Comparison of ENCODE assay signal across 18 cellular contexts in the genomic region with DNA sequence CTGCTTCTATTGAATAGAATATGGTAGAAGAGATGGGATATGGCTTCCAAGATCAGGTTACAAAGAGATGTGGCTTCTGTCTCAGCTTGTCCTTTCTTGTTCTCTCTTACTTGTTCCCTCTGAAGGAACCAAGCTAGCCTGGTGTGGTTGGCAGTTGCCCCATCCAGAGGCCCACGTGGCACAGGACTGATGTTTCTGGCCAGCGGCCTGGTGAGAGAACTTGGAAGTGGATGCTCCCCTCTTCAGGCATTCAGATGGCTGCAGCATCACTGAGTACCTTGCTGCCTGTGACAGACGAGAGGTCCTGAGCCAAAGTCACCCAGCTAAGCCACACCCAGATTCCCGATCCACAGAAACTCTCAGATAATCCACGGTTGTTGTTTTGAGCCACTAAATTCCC.
DNase-seq lines count a peak whose midpoint lies in the region; ATAC-seq and TF ChIP-seq lines count a peak whose summit lies in the region.
"Had no signal": no experiment of that assay in that cellular context is flagged by ENCODE, and none has a peak within 500 bp of the region (broad histone marks: within the 10 kb centered on the region; RNA-seq: fewer than 3 reads in every experiment).

No MANE protein-coding gene starts in this region.

- WGBS in neuronal stem cell (ENCODE audit: extremely low coverage in 2 of 2, insufficient read length in 2 of 2, insufficient replicate concordance in 1 of 2), 2 donors = no CpG with 5 or more reads among the region's 5 CpGs

- H3K4me3 ChIP-seq in epithelial cell of esophagus (ENCODE audit: low read length) (no peak overlapping the region), neuronal stem cell (ENCODE audit: low read length in 2 of 2) (no peak overlapping the region)
- H3K4me3 ChIP-seq: BLaER1 treated with 17β-estradiol and CSF1 and Interleukin-3, amounts not matched to agents 10 nM and 100 nM; Peyer's patch; SJCRH30 had no signal

- no peak overlapping the region for H3K14ac ChIP-seq in neuronal stem cell (ENCODE audit: low read length)

- H2AFZ ChIP-seq in neuronal stem cell (ENCODE audit: low read length) = no peak overlapping the region

- H3K9me3 Mint-ChIP-seq in CD14-positive monocyte = peaks cover 0 to 6% (median 0%) of the 10 kb centered on the region in 7 donors
- no peaks in the 10 kb centered on the region for H3K9me3 Mint-ChIP-seq in CD4-positive, alpha-beta T cell

- TF ChIP-seq CTCF in CD14-positive monocyte (IDR thresholded peaks at IDR 0.05) (no peak), epithelial cell of esophagus (IDR thresholded peaks at IDR 0.05; ENCODE audit: insufficient read depth, low read depth, low read length, missing control alignments) (no peak)
- TF ChIP-seq CTCF in CD4-positive, alpha-beta T cell (IDR thresholded peaks at IDR 0.05) = no peak

- intact Hi-C loops in CD14-positive monocyte (cut with micrococcal nuclease) = no loop called here
- intact Hi-C loops in CD4-positive, alpha-beta T cell (cut with DNase I, micrococcal nuclease) = loop anchor here in 1 of 2 experiments (5.0 kb wide), 1 partner anchor 109 kb away; no protein-coding TSS in a partner anchor

- peak overlapping the region; percentile 35 for H3K18ac ChIP-seq in neuronal stem cell (ENCODE audit: low read length)

- H2BK15ac ChIP-seq in neuronal stem cell (ENCODE audit: low read length) = no peak overlapping the region

- H3K27me3 ChIP-seq in CD4-positive, alpha-beta T cell (ENCODE audit: control insufficient read depth, insufficient read depth, low read length) = no peaks in the 10 kb centered on the region
- no peaks in the 10 kb centered on the region for H3K27me3 ChIP-seq in neuronal stem cell (ENCODE audit: control insufficient read depth in 3 of 3, insufficient read depth in 3 of 3, low read depth in 1 of 3, low read length in 3 of 3)
- H3K27me3 ChIP-seq: BLaER1 treated with 17β-estradiol and CSF1 and Interleukin-3, amounts not matched to agents 10 nM and 100 nM; Peyer's patch; SJCRH30 had no signal

- peaks cover 6% of the 10 kb centered on the region in 3 donors for H3K27me3 Mint-ChIP-seq in CD14-positive monocyte (ENCODE audit: low read depth in 3 of 3)
- H3K27me3 Mint-ChIP-seq in CD4-positive, alpha-beta T cell = no peaks in the 10 kb centered on the region

- peaks cover 0 to under 1% of the 10 kb centered on the region in 2 donors for H3K36me3 ChIP-seq in neuronal stem cell (replicated peaks in 1 of 2; ENCODE audit: control insufficient read depth in 2 of 2, insufficient read depth in 2 of 2, low read length in 2 of 2)
- H3K36me3 ChIP-seq: Peyer's patch, SJCRH30 had no signal

- H3K4me1 Mint-ChIP-seq in CD14-positive monocyte = peaks cover 4% of the 10 kb centered on the region
- peaks cover 47% of the 10 kb centered on the region for H3K4me1 Mint-ChIP-seq in CD4-positive, alpha-beta T cell (ENCODE audit: low read depth)

- H3K9me3 ChIP-seq in CD4-positive, alpha-beta T cell (ENCODE audit: control insufficient read depth, low read length) = no peaks in the 10 kb centered on the region
- H3K9me3 ChIP-seq in neuronal stem cell (replicated peaks in 1 of 2; ENCODE audit: control insufficient read depth in 2 of 2, insufficient read depth in 1 of 2, low read depth in 1 of 2, low read length in 2 of 2) = peaks cover 0 to 9% of the 10 kb centered on the region in 2 donors
- H3K9me3 ChIP-seq: Peyer's patch, SJCRH30 had no signal

- no peak overlapping the region for H3K27ac ChIP-seq in CD4-positive, alpha-beta T cell (ENCODE audit: low read depth, low read length)
- H3K27ac ChIP-seq in neuronal stem cell (replicated peaks; ENCODE audit: low read length) = no peak overlapping the region
- H3K27ac ChIP-seq: BLaER1 treated with 17β-estradiol and CSF1 and Interleukin-3, amounts not matched to agents 10 nM and 100 nM; Peyer's patch; SJCRH30 had no signal

- no peak overlapping the region for H3K9ac ChIP-seq in neuronal stem cell (ENCODE audit: low read depth, low read length, poor library complexity)
- H3K9ac ChIP-seq: BLaER1 treated with 17β-estradiol and CSF1 and Interleukin-3, amounts not matched to agents 10 nM and 100 nM had no signal

- H4K91ac ChIP-seq in neuronal stem cell (ENCODE audit: low read depth, low read length, poor library complexity) = no peak overlapping the region

- peak overlapping the region; percentile 70 for H2BK5ac ChIP-seq in neuronal stem cell (ENCODE audit: low read length)

- no peak overlapping the region for H3K4me3 Mint-ChIP-seq in CD14-positive monocyte
- H3K4me3 Mint-ChIP-seq in CD4-positive, alpha-beta T cell = no peak overlapping the region

- no peak overlapping the region for H2BK12ac ChIP-seq in neuronal stem cell (ENCODE audit: low read length)

- H2AK5ac ChIP-seq in neuronal stem cell (ENCODE audit: low read depth, low read length) = no peak overlapping the region

- no peak overlapping the region for H2BK120ac ChIP-seq in neuronal stem cell (ENCODE audit: low read depth, low read length)

- no peak overlapping the region for H3K4ac ChIP-seq in neuronal stem cell (ENCODE audit: low read length)

- DNase-seq in CD14-positive monocyte (ENCODE audit: low spot score) (peak; percentile 9), epithelial cell of esophagus (ENCODE audit: low read depth) (peak; percentile 18), neuronal stem cell (ENCODE audit: low spot score) (no peak), A172 (ENCODE audit: low spot score) (no peak), Ammon's horn (ENCODE audit: low spot score) (no peak)
- no peak for DNase-seq in CD4-positive, alpha-beta T cell
- DNase-seq in activated T-cell treated with anti-CD3 and anti-CD28 coated beads, Interleukin-2, amount 50 U/mL, for 1 hour = no peak
- DNase-seq: ACHN, KG1, NCI-H1092, NCI-H1436, NCI-H187 treated with DMSO at 0.1 percent for 48 hours, NCI-H2107, NCI-H345, NCI-H524 treated with DMSO at 0.1 percent for 48 hours, Peyer's patch, SJCRH30 had no signal

- no peak overlapping the region for H3K23ac ChIP-seq in neuronal stem cell (ENCODE audit: low read depth, low read length, poor library complexity)

- ATAC-seq in CD4-positive, alpha-beta T cell (ENCODE audit: poor library complexity) = no peak

- H4K8ac ChIP-seq in neuronal stem cell (ENCODE audit: low read depth, low read length) = no peak overlapping the region

- CTCF ChIA-PET in CD4-positive, alpha-beta T cell (lab: Charles Lee) = no interaction called here

- H3K79me1 ChIP-seq in neuronal stem cell (ENCODE audit: low read depth, low read length) = no peaks in the 10 kb centered on the region

- no peaks in the 10 kb centered on the region for H3K36me3 Mint-ChIP-seq in CD14-positive monocyte
- H3K36me3 Mint-ChIP-seq in CD4-positive, alpha-beta T cell (ENCODE audit: low read depth) = peaks cover 60% of the 10 kb centered on the region

- peaks cover 2 to 5% of the 10 kb centered on the region in 2 donors for H3K4me1 ChIP-seq in neuronal stem cell (ENCODE audit: control insufficient read depth in 2 of 2, insufficient read depth in 1 of 2, low read depth in 1 of 2, low read length in 2 of 2)
- H3K4me1 ChIP-seq: Peyer's patch, SJCRH30 had no signal

- POLR2A ChIA-PET in CD4-positive, alpha-beta T cell (lab: Charles Lee) = interaction anchor here (0.5 kb wide), 1 partner anchor 184 kb away, joined by 4 read pairs; no protein-coding TSS in a partner anchor

- H3K27ac Mint-ChIP-seq in CD14-positive monocyte = no peak overlapping the region
- peak overlapping the region; percentile 81 for H3K27ac Mint-ChIP-seq in CD4-positive, alpha-beta T cell

- no peak overlapping the region for H3K4me2 ChIP-seq in neuronal stem cell (ENCODE audit: insufficient read depth, low read length, poor library complexity, severe bottlenecking)
- H3K4me2 ChIP-seq: BLaER1 treated with 17β-estradiol and CSF1 and Interleukin-3, amounts not matched to agents 10 nM and 100 nM had no signal

Comparison
In these comparisons a context has a peak if more than half of its experiments do, and no peak if none do; other contexts are left out.
1. DNase-seq: peak in CD14-positive monocyte (single experiment) and epithelial cell of esophagus (single experiment); none in CD4-positive, alpha-beta T cell (0 of 10), neuronal stem cell (single experiment), activated T-cell treated with anti-CD3 and anti-CD28 coated beads, Interleukin-2, amount 50 U/mL, for 1 hour (single experiment), A172 (single experiment) and Ammon's horn (single experiment).